In genomic region chr9:121718501-121718900, GRCh38 we compare ENCODE assay signal across 13 cellular contexts.
"Had no signal": no experiment of that assay in that cellular context is flagged by ENCODE, and none has a peak within 500 bp of the region (broad histone marks: within the 10 kb centered on the region; RNA-seq: fewer than 3 reads in every experiment).

No MANE protein-coding gene starts in this region.

- H3K4me3 ChIP-seq: colonic mucosa, left lung, right atrium auricular region, stomach, uterus had no signal

- H3K4me1 Mint-ChIP-seq: activated naive CD8-positive, alpha-beta T cell treated with anti-CD3 and anti-CD28 coated beads for 36 hours had no signal

- H3K27me3 ChIP-seq: colonic mucosa, left lung, right atrium auricular region, stomach, uterus had no signal

- H3K36me3 ChIP-seq: colonic mucosa, left lung, right atrium auricular region, stomach, uterus had no signal

- H3K9me3 Mint-ChIP-seq: activated naive CD8-positive, alpha-beta T cell treated with anti-CD3 and anti-CD28 coated beads for 36 hours; activated T-cell treated with anti-CD3 and anti-CD28 coated beads, Interleukin-2, amount 50 U/mL, for 4 hours had no signal

- H3K27ac Mint-ChIP-seq: activated naive CD8-positive, alpha-beta T cell treated with anti-CD3 and anti-CD28 coated beads for 36 hours had no signal

- H3K27me3 Mint-ChIP-seq: activated naive CD8-positive, alpha-beta T cell treated with anti-CD3 and anti-CD28 coated beads for 36 hours had no signal

- H3K27ac ChIP-seq: colonic mucosa, left lung had no signal

- H3K36me3 Mint-ChIP-seq: activated naive CD8-positive, alpha-beta T cell treated with anti-CD3 and anti-CD28 coated beads for 36 hours had no signal

- H3K9me3 ChIP-seq: colonic mucosa, left lung, right atrium auricular region, stomach, uterus had no signal

- DNase-seq: activated CD4-positive, alpha-beta T cell treated with anti-CD3 and anti-CD28 coated beads, Interleukin-2, amount 50 U/mL, for 4 hours; activated CD4-positive, CD25-positive, alpha-beta regulatory T cell treated with anti-CD3 and anti-CD28 coated beads, Interleukin-2, amount 50 U/mL, for 72 hours; activated effector memory CD4-positive, alpha-beta T cell treated with anti-CD3 and anti-CD28 coated beads, Interleukin-2, amount 50 U/mL, for 16 hours; activated naive CD8-positive, alpha-beta T cell treated with anti-CD3 and anti-CD28 coated beads for 36 hours; activated T-cell treated with anti-CD3 and anti-CD28 coated beads, Interleukin-2, amount 50 U/mL, for 4 hours; colonic mucosa; effector CD4-positive, alpha-beta T cell; left lung; mesenchymal stem cell; small intestine; stomach had no signal

- ATAC-seq: activated T-cell treated with anti-CD3 and anti-CD28 coated beads, Interleukin-2, amount 50 U/mL, for 4 hours had no signal

- H3K4me3 Mint-ChIP-seq: activated naive CD8-positive, alpha-beta T cell treated with anti-CD3 and anti-CD28 coated beads for 36 hours; activated T-cell treated with anti-CD3 and anti-CD28 coated beads, Interleukin-2, amount 50 U/mL, for 4 hours had no signal
